ENCODE assay signal across 14 cellular contexts in the genomic region with DNA sequence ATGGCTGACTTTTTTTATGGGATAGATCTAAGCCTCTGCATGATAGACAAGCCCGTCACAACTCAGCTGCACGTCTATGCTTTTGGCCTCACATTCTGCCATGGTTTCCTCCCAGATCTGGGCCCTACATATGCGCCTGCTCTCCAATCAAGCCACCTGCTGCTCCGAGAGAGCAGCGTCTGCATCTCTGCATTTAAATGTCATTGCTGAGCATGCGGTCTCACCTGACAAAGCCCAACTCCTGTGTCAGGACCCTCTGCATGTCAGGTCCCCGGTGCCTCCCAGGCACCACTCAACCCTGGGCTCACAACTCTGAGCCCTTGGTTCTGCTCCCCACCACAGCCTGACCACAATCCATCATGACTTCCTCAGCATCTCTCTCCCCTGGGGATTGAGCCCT. TPM values are rescaled to one million over a fixed set of nuclear protein-coding genes. Genes with fewer than 3 reads are reported as not detected.
DNase-seq lines count a peak whose midpoint lies in the region; ATAC-seq and TF ChIP-seq lines count a peak whose summit lies in the region.
"Had no signal": no experiment of that assay in that cellular context is flagged by ENCODE, and none has a peak within 500 bp of the region (broad histone marks: within the 10 kb centered on the region; RNA-seq: fewer than 3 reads in every experiment).

No MANE protein-coding gene starts in this region.

- H3F3A ChIP-seq in neural cell (ENCODE audit: insufficient read depth, low read length, poor library complexity, severe bottlenecking): no peaks in the 10 kb centered on the region

- peak overlapping the region in 9 of 11 experiments; percentile 14 to 79 (median 66); a peak in 18 of 22 replicates for H3K4me2 ChIP-seq in BLaER1 treated with 17β-estradiol and CSF1 and Interleukin-3, amounts not matched to agents 10 nM and 100 nM
- H3K4me2 ChIP-seq in neural cell (ENCODE audit: low read length): no peak overlapping the region

- peaks cover 7% of the 10 kb centered on the region for H3K36me3 Mint-ChIP-seq in endodermal cell (ENCODE audit: low read depth)
- peaks cover 5 to 87% (median 24%) of the 10 kb centered on the region in 3 donors for H3K36me3 Mint-ChIP-seq in naive thymus-derived CD8-positive, alpha-beta T cell

- H2AFZ ChIP-seq in neural cell (ENCODE audit: low read depth, low read length): no peak overlapping the region

- H3K4me1 ChIP-seq in BLaER1 treated with 17β-estradiol and CSF1 and Interleukin-3, amounts not matched to agents 10 nM and 100 nM: peaks cover 0 to 34% (median 29%) of the 10 kb centered on the region in 10 experiments; a peak in 16 of 20 replicates
- H3K4me1 ChIP-seq in endodermal cell (ENCODE audit: control insufficient read depth, insufficient read depth, low read length): peaks cover 10% of the 10 kb centered on the region
- peaks cover 5 to 38% (median 21%) of the 10 kb centered on the region in 6 donors for H3K4me1 ChIP-seq in spleen

- H3K36me3 ChIP-seq in BLaER1 treated with 17β-estradiol and CSF1 and Interleukin-3, amounts not matched to agents 10 nM and 100 nM: peaks cover 12 to 94% (median 27%) of the 10 kb centered on the region in 11 experiments; a peak in 18 of 22 replicates
- H3K36me3 ChIP-seq in endodermal cell (ENCODE audit: control insufficient read depth, insufficient read depth, low read length) (peaks cover 4% of the 10 kb centered on the region), neural cell (ENCODE audit: insufficient read depth, low read length) (no peaks in the 10 kb centered on the region), spleen (peaks cover 0 to 94% (median 45%) of the 10 kb centered on the region in 6 donors)
- H3K36me3 ChIP-seq: BE2C had no signal

- peaks cover 27% of the 10 kb centered on the region for H3K4me1 Mint-ChIP-seq in endodermal cell
- H3K4me1 Mint-ChIP-seq in naive thymus-derived CD8-positive, alpha-beta T cell: no peaks in the 10 kb centered on the region
- H3K4me1 Mint-ChIP-seq: CD8-positive, alpha-beta memory T cell had no signal

- no peaks in the 10 kb centered on the region for H3K9me3 ChIP-seq in BLaER1 treated with 17β-estradiol and CSF1 and Interleukin-3, amounts not matched to agents 10 nM and 100 nM (replicated peaks in 1 of 11)
- H3K9me3 ChIP-seq in endodermal cell (ENCODE audit: control insufficient read depth, low read length): no peaks in the 10 kb centered on the region
- no peaks in the 10 kb centered on the region for H3K9me3 ChIP-seq in neural cell (ENCODE audit: low read length)
- no peaks in the 10 kb centered on the region for H3K9me3 ChIP-seq in spleen
- H3K9me3 ChIP-seq: BE2C had no signal

- TF ChIP-seq CTCF in NB4 (IDR thresholded peaks at IDR 0.05; ENCODE audit: low read depth, low read length) (no peak), endodermal cell (conservative IDR thresholded peaks at IDR 0.05) (no peak), neural cell (IDR thresholded peaks at IDR 0.05; ENCODE audit: poor library complexity, severe bottlenecking) (no peak), spleen (IDR thresholded peaks at IDR 0.05 in 8 of 11, conservative IDR thresholded peaks at IDR 0.05 in 3 of 11) (no peak)

- TF ChIP-seq POLR2A in NB4 (IDR thresholded peaks at IDR 0.05; ENCODE audit: extremely low read depth, insufficient read length) (no peak), spleen (IDR thresholded peaks at IDR 0.05) (no peak)

- TF ChIP-seq EP300 in neural cell (conservative IDR thresholded peaks at IDR 0.05; ENCODE audit: poor library complexity, severe bottlenecking): no peak

- intact Hi-C loops in spleen (cut with DNase I; ENCODE audit: low total_unique reads): no loop called here

- no peak overlapping the region for H3K27ac Mint-ChIP-seq in endodermal cell
- peak overlapping the region in 2 of 10 donors; percentile 28 to 32 for H3K27ac Mint-ChIP-seq in naive thymus-derived CD8-positive, alpha-beta T cell

- H3K9ac ChIP-seq in BLaER1 treated with 17β-estradiol and CSF1 and Interleukin-3, amounts not matched to agents 10 nM and 100 nM: peak overlapping the region in 1 of 11 experiments; percentile 1; a peak in 1 of 22 replicates
- no peak overlapping the region for H3K9ac ChIP-seq in endodermal cell (ENCODE audit: extremely low read depth, low read length, poor library complexity, severe bottlenecking)
- peak overlapping the region; percentile 35 for H3K9ac ChIP-seq in neural cell (ENCODE audit: low read length)

- H3K4me3 Mint-ChIP-seq in endodermal cell: no peak overlapping the region
- H3K4me3 Mint-ChIP-seq in naive thymus-derived CD8-positive, alpha-beta T cell: no peak overlapping the region
- H3K4me3 Mint-ChIP-seq: CD8-positive, alpha-beta memory T cell had no signal

- peaks cover 0 to 56% (median 0%) of the 10 kb centered on the region in 11 experiments; a peak in 6 of 22 replicates for H4K20me1 ChIP-seq in BLaER1 treated with 17β-estradiol and CSF1 and Interleukin-3, amounts not matched to agents 10 nM and 100 nM
- no peaks in the 10 kb centered on the region for H4K20me1 ChIP-seq in neural cell (ENCODE audit: insufficient read depth)

- H3K27ac ChIP-seq in BLaER1 treated with 17β-estradiol and CSF1 and Interleukin-3, amounts not matched to agents 10 nM and 100 nM: no peak overlapping the region
- H3K27ac ChIP-seq in endodermal cell (ENCODE audit: low read depth, low read length) (no peak overlapping the region), neural cell (ENCODE audit: low read length) (peak overlapping the region; percentile 42), spleen (no peak overlapping the region)

- H3K27me3 ChIP-seq in BLaER1 treated with 17β-estradiol and CSF1 and Interleukin-3, amounts not matched to agents 10 nM and 100 nM: no peaks in the 10 kb centered on the region
- H3K27me3 ChIP-seq in endodermal cell (ENCODE audit: control insufficient read depth, insufficient read depth, low read length, poor library complexity, severe bottlenecking) (no peaks in the 10 kb centered on the region), neural cell (ENCODE audit: insufficient read depth, low read depth, low read length) (no peaks in the 10 kb centered on the region), spleen (replicated peaks in 1 of 7) (no peaks in the 10 kb centered on the region)
- H3K27me3 ChIP-seq: BE2C had no signal

- H3K9me3 Mint-ChIP-seq in endodermal cell: no peaks in the 10 kb centered on the region
- H3K9me3 Mint-ChIP-seq in naive thymus-derived CD8-positive, alpha-beta T cell: no peaks in the 10 kb centered on the region
- H3K9me3 Mint-ChIP-seq: CD8-positive, alpha-beta memory T cell had no signal

- no peak for TF ChIP-seq RAD21 in neural cell (conservative IDR thresholded peaks at IDR 0.05)

- H3K27me3 Mint-ChIP-seq in endodermal cell (ENCODE audit: insufficient read depth): no peaks in the 10 kb centered on the region
- no peaks in the 10 kb centered on the region for H3K27me3 Mint-ChIP-seq in naive thymus-derived CD8-positive, alpha-beta T cell
- H3K27me3 Mint-ChIP-seq: CD8-positive, alpha-beta memory T cell had no signal

- POLR2A ChIA-PET in naive thymus-derived CD8-positive, alpha-beta T cell (lab: Charles Lee): no interaction called here

- DNase-seq in NB4 (ENCODE audit: low read depth): peak; percentile 36
- peak; percentile 73 for DNase-seq in endodermal cell
- no peak for DNase-seq in hepatic stellate cell (ENCODE audit: low spot score)
- no peak for DNase-seq in NOMO-1 (lab: John Stamatoyannopoulos, UW; ENCODE audit: unreplicated experiment in 2 of 2)
- DNase-seq in naive thymus-derived CD8-positive, alpha-beta T cell: no peak
- no peak for DNase-seq in spleen
- DNase-seq: BE2C; CD8-positive, alpha-beta memory T cell; DMS 273 treated with DMSO at 0.1 percent for 48 hours; DMS79 had no signal

- 70 to 71% methylated on average over 5 to 7 of the region's 7 CpGs for WGBS in endodermal cell (ENCODE audit: insufficient coverage in 1 of 2, insufficient read length in 1 of 2), 2 experiments
- 85 to 96% (median 95%) methylated on average over 7 of the region's 7 CpGs for WGBS in spleen, 5 donors

- H3K79me2 ChIP-seq in neural cell (replicated peaks; ENCODE audit: insufficient read depth, low read length): no peaks in the 10 kb centered on the region

- no peak overlapping the region for H3K4me3 ChIP-seq in BLaER1 treated with 17β-estradiol and CSF1 and Interleukin-3, amounts not matched to agents 10 nM and 100 nM
- H3K4me3 ChIP-seq in NB4 (ENCODE audit: low read depth, low read length): no peak overlapping the region
- no peak overlapping the region for H3K4me3 ChIP-seq in endodermal cell (ENCODE audit: low read length)
- peak overlapping the region; percentile 39 for H3K4me3 ChIP-seq in neural cell (ENCODE audit: low read length)
- H3K4me3 ChIP-seq in spleen: no peak overlapping the region
- H3K4me3 ChIP-seq: K562 had no signal

- no peaks in the 10 kb centered on the region for H3K9me2 ChIP-seq in neural cell (ENCODE audit: insufficient read depth, low read length)

- no peak for ATAC-seq in naive thymus-derived CD8-positive, alpha-beta T cell
- ATAC-seq: HCT116, K562 had no signal

TF ChIP-seq in neural cell, 6 proteins besides CTCF, POLR2A, EP300 and RAD21 (continues in another document):
- no peak for TF ChIP-seq POLR2AphosphoS5 (IDR thresholded peaks at IDR 0.05)
- no peak for TF ChIP-seq MXI1 (conservative IDR thresholded peaks at IDR 0.05; ENCODE audit: poor library complexity, severe bottlenecking)

RNA-seq across cellular contexts. Expression of gene SREBF1, which starts 45.4 kb away (rescaled TPM):
- total RNA-seq in endodermal cell: 10 to 100 TPM; 39.0 to 58.2 TPM
- polyA plus RNA-seq in endodermal cell (2013, experiment 1 of 2): 69.1 TPM
- polyA plus RNA-seq in endodermal cell (2013, experiment 2 of 2): 66.7 TPM
- polyA plus RNA-seq in neural cell: 22.5 and 25.9 TPM in 2 replicates
- polyA minus RNA-seq in neural cell: 11.7 and 20.0 TPM in 2 replicates
- 10 to 100 TPM; 40.6 to 43.8 TPM for total RNA-seq in naive thymus-derived CD8-positive, alpha-beta T cell
- polyA plus RNA-seq in naive thymus-derived CD8-positive, alpha-beta T cell: 10 to 100 TPM; 16.3 to 57.0 (median 44.8) TPM
- total RNA-seq in spleen: 10 to 100 TPM; 35.4 to 74.8 (median 56.7) TPM
- 10 to 100 TPM; 25.0 to 38.2 (median 33.7) TPM for polyA plus RNA-seq in spleen

Comparison
In these comparisons a context has a peak if more than half of its experiments do, and no peak if none do; other contexts are left out.
1. DNase-seq: peak in NB4 (single experiment) and endodermal cell (single experiment); none in hepatic stellate cell (single experiment), NOMO-1 (0 of 2), naive thymus-derived CD8-positive, alpha-beta T cell (0 of 10) and spleen (single experiment).